23 cellular contexts compared by ENCODE assay signal in genomic region chr9:112288029-112288428, GRCh38. TPM values are rescaled to one million over a fixed set of nuclear protein-coding genes. Genes with fewer than 3 reads are reported as not detected.
A peak's percentile ranks its signal among the peaks of the same experiment; 100 is the strongest.
DNase-seq lines count a peak whose midpoint lies in the region; ATAC-seq, FAIRE-seq and TF ChIP-seq lines count a peak whose summit lies in the region.
"Had no signal": no experiment of that assay in that cellular context is flagged by ENCODE, and none has a peak within 500 bp of the region (broad histone marks: within the 10 kb centered on the region; RNA-seq: fewer than 3 reads in every experiment).

No MANE protein-coding gene starts in this region.

- no peak for DNase-seq in T-helper 2 cell treated with Interferon-gamma antibody and Interleukin-4, amounts not matched to agents 5 μg/mL and 100 μg/mL, for 36 hours (ENCODE audit: low spot score)
- DNase-seq in T-helper 2 cell, result no peak
- DNase-seq in astrocyte (ENCODE audit: low read depth), result peak; percentile 32
- peak; percentile 21 for DNase-seq in fibroblast of villous mesenchyme (ENCODE audit: low read depth)
- DNase-seq in stomach, result no peak
- DNase-seq in H7, result no peak
- no peak for DNase-seq in dorsolateral prefrontal cortex
- DNase-seq: ACHN; activated CD4-positive, alpha-beta memory T cell treated with anti-CD3 and anti-CD28 coated beads for 36 hours; activated T-cell treated with anti-CD3 and anti-CD28 coated beads, Interleukin-2, amount 50 U/mL, for 4 hours; CD4-positive, alpha-beta memory T cell; central memory CD4-positive, alpha-beta T cell; DND-41; effector memory CD4-positive, alpha-beta T cell; foreskin keratinocyte; HCEC 1CT; KG1; left colon; NCI-H1092; NCI-H82; stimulated activated CD4-positive, alpha-beta T cell treated with anti-CD3 and anti-CD28 coated beads, Interleukin-12 subunit alpha, Interleukin-12 subunit beta, amount 100 ng/mL, for 4 hours had no signal

- H3K4me3 Mint-ChIP-seq in T-helper 2 cell treated with Interferon-gamma antibody and Interleukin-4, amounts not matched to agents 5 μg/mL and 100 μg/mL, for 36 hours, result no peak overlapping the region
- H3K4me3 Mint-ChIP-seq in astrocyte (ENCODE audit: unreplicated experiment), result no peak overlapping the region
- H3K4me3 Mint-ChIP-seq: activated CD4-positive, alpha-beta memory T cell treated with anti-CD3 and anti-CD28 coated beads for 36 hours; activated naive CD8-positive, alpha-beta T cell; activated T-cell treated with anti-CD3 and anti-CD28 coated beads, Interleukin-2, amount 50 U/mL, for 4 hours; CD4-positive, alpha-beta memory T cell had no signal

- H3K9ac ChIP-seq in astrocyte (ENCODE audit: low read length), result no peak overlapping the region

- no peak overlapping the region for H2AFZ ChIP-seq in astrocyte (ENCODE audit: low read depth, low read length)

- peaks cover 13% of the 10 kb centered on the region for H3K4me1 Mint-ChIP-seq in T-helper 2 cell treated with Interferon-gamma antibody and Interleukin-4, amounts not matched to agents 5 μg/mL and 100 μg/mL, for 36 hours (ENCODE audit: low read depth)
- H3K4me1 Mint-ChIP-seq in astrocyte (ENCODE audit: low read depth, unreplicated experiment), result peaks cover 5% of the 10 kb centered on the region

- intact Hi-C loops in stomach (cut with DNase I; ENCODE audit: low total_unique reads), result no loop called here
- intact Hi-C loops in dorsolateral prefrontal cortex (cut with DNase I), result no loop called here

- no peak for ATAC-seq in GM18907 (IDR thresholded peaks at IDR 0.05; ENCODE audit: unreplicated experiment)
- ATAC-seq: activated T-cell treated with anti-CD3 and anti-CD28 coated beads, Interleukin-2, amount 50 U/mL, for 4 hours; foreskin keratinocyte; left colon had no signal

- H3K9me3 ChIP-seq in astrocyte (ENCODE audit: insufficient read depth, low read depth, low read length), result peaks cover 6% of the 10 kb centered on the region
- H3K9me3 ChIP-seq in stomach, result peaks cover 5 to 16% (median 11%) of the 10 kb centered on the region in 4 donors

- peaks cover 62% of the 10 kb centered on the region for H3K9me3 Mint-ChIP-seq in T-helper 2 cell treated with Interferon-gamma antibody and Interleukin-4, amounts not matched to agents 5 μg/mL and 100 μg/mL, for 36 hours
- H3K9me3 Mint-ChIP-seq in astrocyte (ENCODE audit: unreplicated experiment), result peaks cover 4% of the 10 kb centered on the region

- TF ChIP-seq EP300 in stomach (IDR thresholded peaks at IDR 0.05), result no peak

- H3K36me3 ChIP-seq in astrocyte (ENCODE audit: insufficient read depth, low read length), result no peaks in the 10 kb centered on the region
- peaks cover 0 to 26% (median 18%) of the 10 kb centered on the region in 4 donors for H3K36me3 ChIP-seq in stomach
- peaks cover 4% of the 10 kb centered on the region for H3K36me3 ChIP-seq in H7 (replicated peaks; ENCODE audit: control insufficient read depth, insufficient read depth, low read length)

- TF ChIP-seq CTCF in astrocyte (IDR thresholded peaks at IDR 0.05; ENCODE audit: insufficient read depth, low read depth, low read length) (no peak), fibroblast of villous mesenchyme (IDR thresholded peaks at IDR 0.05; ENCODE audit: insufficient read depth, low read depth, low read length) (no peak), stomach (IDR thresholded peaks at IDR 0.05) (no peak), dorsolateral prefrontal cortex (IDR thresholded peaks at IDR 0.05 in 54 of 56, conservative IDR thresholded peaks at IDR 0.05 in 2 of 56; ENCODE audit: low read depth in 1 of 56, partially characterized antibody in 56 of 56) (no peak)

- FAIRE-seq in astrocyte (lab: Jason Lieb, UNC), result no peak

- H3K4me3 ChIP-seq in astrocyte (ENCODE audit: insufficient read depth, low read depth, low read length) (no peak overlapping the region), fibroblast of villous mesenchyme (ENCODE audit: low read depth, low read length) (no peak overlapping the region), stomach (no peak overlapping the region), H7 (ENCODE audit: insufficient read depth, low read depth, low read length) (no peak overlapping the region), dorsolateral prefrontal cortex (no peak overlapping the region)

- H3K27ac ChIP-seq in astrocyte (ENCODE audit: low read depth, low read length), result no peak overlapping the region
- H3K27ac ChIP-seq in stomach, result peak overlapping the region in 3 of 5 donors; percentile 21 to 55 (median 27)
- no peak overlapping the region for H3K27ac ChIP-seq in dorsolateral prefrontal cortex
- H3K27ac ChIP-seq: foreskin keratinocyte had no signal

- H3K4me1 ChIP-seq in astrocyte (ENCODE audit: insufficient read depth, low read length), result no peaks in the 10 kb centered on the region
- H3K4me1 ChIP-seq in stomach, result peaks cover 5 to 23% (median 11%) of the 10 kb centered on the region in 4 donors
- H3K4me1 ChIP-seq: foreskin keratinocyte had no signal

- H4K20me1 ChIP-seq in astrocyte (ENCODE audit: insufficient read depth, low read length), result peaks cover 35% of the 10 kb centered on the region

- no peaks in the 10 kb centered on the region for H3K27me3 Mint-ChIP-seq in T-helper 2 cell treated with Interferon-gamma antibody and Interleukin-4, amounts not matched to agents 5 μg/mL and 100 μg/mL, for 36 hours (ENCODE audit: low read depth)
- no peaks in the 10 kb centered on the region for H3K27me3 Mint-ChIP-seq in astrocyte (ENCODE audit: low read depth, unreplicated experiment)
- H3K27me3 Mint-ChIP-seq: activated CD4-positive, alpha-beta memory T cell treated with anti-CD3 and anti-CD28 coated beads for 36 hours; activated naive CD8-positive, alpha-beta T cell; CD4-positive, alpha-beta memory T cell had no signal

- no peak overlapping the region for H3K4me2 ChIP-seq in astrocyte (ENCODE audit: low read length)

- TF ChIP-seq POLR2A in stomach (IDR thresholded peaks at IDR 0.05), result no peak

- peaks cover 42% of the 10 kb centered on the region for H3K79me2 ChIP-seq in astrocyte (ENCODE audit: insufficient read depth, low read length)

- H3K27me3 ChIP-seq in astrocyte (ENCODE audit: insufficient read depth, low read length) (no peaks in the 10 kb centered on the region), stomach (no peaks in the 10 kb centered on the region), H7 (ENCODE audit: control insufficient read depth, insufficient read depth, low read length) (no peaks in the 10 kb centered on the region), dorsolateral prefrontal cortex (no peaks in the 10 kb centered on the region)
- H3K27me3 ChIP-seq: foreskin keratinocyte had no signal

- H3K27ac Mint-ChIP-seq in T-helper 2 cell treated with Interferon-gamma antibody and Interleukin-4, amounts not matched to agents 5 μg/mL and 100 μg/mL, for 36 hours, result peak overlapping the region; percentile 38
- no peak overlapping the region for H3K27ac Mint-ChIP-seq in astrocyte (ENCODE audit: unreplicated experiment)
- H3K27ac Mint-ChIP-seq: activated CD4-positive, alpha-beta memory T cell treated with anti-CD3 and anti-CD28 coated beads for 36 hours; activated naive CD8-positive, alpha-beta T cell had no signal

- H3K36me3 Mint-ChIP-seq in T-helper 2 cell treated with Interferon-gamma antibody and Interleukin-4, amounts not matched to agents 5 μg/mL and 100 μg/mL, for 36 hours (ENCODE audit: low read depth), result peaks cover 82% of the 10 kb centered on the region
- peaks cover 29% of the 10 kb centered on the region for H3K36me3 Mint-ChIP-seq in astrocyte (ENCODE audit: low read depth, unreplicated experiment)

RNA-seq across cellular contexts. Expression of gene PTBP3, which starts 45.4 kb away (rescaled TPM):
- 94.2 and 108 TPM in 2 replicates for total RNA-seq in astrocyte
- total RNA-seq in fibroblast of villous mesenchyme, result 30.3 and 57.0 TPM in 2 replicates
- 10 to 100 TPM; 15.2 to 90.7 (median 29.5) TPM for total RNA-seq in stomach
- polyA plus RNA-seq in stomach, result 10 to 100 TPM; 11.7 to 22.5 (median 15.3) TPM
- total RNA-seq in H7 (2014; rRNA removed; shearing (Covaris generic)), result 57.5 and 109 TPM in 2 replicates
- total RNA-seq in dorsolateral prefrontal cortex, result 10 to 100 TPM; 17.5 to 75.7 (median 38.8) TPM

Comparison
In these comparisons a context has a peak if more than half of its experiments do, and no peak if none do; other contexts are left out.
1. DNase-seq: peak in astrocyte (single experiment) and fibroblast of villous mesenchyme (single experiment); none in T-helper 2 cell treated with Interferon-gamma antibody and Interleukin-4, amounts not matched to agents 5 μg/mL and 100 μg/mL, for 36 hours (single experiment), T-helper 2 cell (0 of 5), stomach (single experiment), H7 (single experiment) and dorsolateral prefrontal cortex (0 of 10).
2. H3K27ac ChIP-seq: peak in stomach (3 of 5); none in astrocyte (single experiment) and dorsolateral prefrontal cortex (0 of 59).